Comparison of ENCODE assay signal across 8 cellular contexts in genomic region chr14:60247994-60248696, GRCh38. TPM values are rescaled to one million over a fixed set of nuclear protein-coding genes. Genes with fewer than 3 reads are reported as not detected.
DNase-seq lines count a peak whose midpoint lies in the region; ATAC-seq, FAIRE-seq and TF ChIP-seq lines count a peak whose summit lies in the region.

No MANE protein-coding gene starts in this region.

- H3K9me3 ChIP-seq in A673 (ENCODE audit: low read depth, low read length, poor library complexity, severe bottlenecking) (no peaks in the 10 kb centered on the region), kidney (ENCODE audit: control insufficient read depth in 1 of 2, low read length in 2 of 2) (no peaks in the 10 kb centered on the region)

- peak; percentile 94 for FAIRE-seq in kidney (lab: Jason Lieb, UNC)

- H3K36me3 ChIP-seq in A673 (ENCODE audit: insufficient read depth, low read length, poor library complexity, severe bottlenecking) (no peaks in the 10 kb centered on the region), kidney (ENCODE audit: control insufficient read depth in 1 of 2, insufficient read depth in 2 of 2, low read length in 2 of 2) (no peaks in the 10 kb centered on the region)

- H3K27ac ChIP-seq in A673 (ENCODE audit: low read depth, low read length, poor library complexity, severe bottlenecking) (peak overlapping the region; percentile 98), kidney (ENCODE audit: low read depth in 2 of 2, low read length in 2 of 2) (peak overlapping the region; percentile 99)

- BruUV-seq in A673 (replicated peaks; lab: Mats Ljungman, UMichigan), result no TSS peak

- CTCF ChIA-PET in A673 (lab: Charles Lee), result interaction anchor here (1.3 kb wide), 1 partner anchor 83 kb away, joined by 3 read pairs; no protein-coding TSS in a partner anchor

- DNase-seq in A673 (ENCODE audit: low spot score), result peak; percentile 94
- peak; percentile 81 for DNase-seq in NCI-H345 treated with DMSO at 0.1 percent for 48 hours (lab: John Stamatoyannopoulos, UW; ENCODE audit: unreplicated experiment)
- DNase-seq in activated CD4-positive, alpha-beta T cell treated with anti-CD3 and anti-CD28 coated beads for 1 hour, result peak; percentile 69
- peak; percentile 95 for DNase-seq in cerebellum (ENCODE audit: low spot score)
- peak; percentile 95 for DNase-seq in kidney
- peak; percentile 61 to 64 for DNase-seq in stimulated activated CD4-positive, alpha-beta T cell treated with anti-CD3 and anti-CD28 coated beads, Interleukin-15, amount 100 ng/mL, for 1 hour (ENCODE audit: low read depth in 1 of 2, low spot score in 1 of 2)

- H3K4me1 ChIP-seq in A673 (ENCODE audit: insufficient read depth, low read length, poor library complexity, severe bottlenecking) (peaks cover 19% of the 10 kb centered on the region), kidney (ENCODE audit: control insufficient read depth in 1 of 2, insufficient read depth in 1 of 2, low read depth in 1 of 2, low read length in 2 of 2) (peaks cover 15 to 16% of the 10 kb centered on the region in 2 donors)

- H3K4me3 ChIP-seq in A673 (ENCODE audit: low read depth, low read length, poor library complexity, severe bottlenecking), result peak overlapping the region; percentile 81
- H3K4me3 ChIP-seq in kidney (ENCODE audit: low read length in 2 of 2), result peak overlapping the region; percentile 77 to 86

- peak; percentile 71 for ATAC-seq in GM18873 (IDR thresholded peaks at IDR 0.05; ENCODE audit: low FRiP score, unreplicated experiment)
- peak; percentile 67 for ATAC-seq in HG03159 (IDR thresholded peaks at IDR 0.05; ENCODE audit: unreplicated experiment)

- no peaks in the 10 kb centered on the region for H3K27me3 ChIP-seq in A673 (replicated peaks; ENCODE audit: insufficient read depth, low read depth, low read length, poor library complexity)

- peak overlapping the region; percentile 99 to 100 for H3K9ac ChIP-seq in kidney (ENCODE audit: low read length in 2 of 2)

- TF ChIP-seq CTCF in A673 (conservative IDR thresholded peaks at IDR 0.05; ENCODE audit: low read depth, low read length) (no peak), kidney (IDR thresholded peaks at IDR 0.05; ENCODE audit: borderline replicate concordance, extremely low read depth, insufficient read depth) (peak; percentile 2)

- intact Hi-C loops in A673 (cut with micrococcal nuclease; ENCODE audit: unreplicated experiment) (loop anchor here (5.0 kb wide), 1 partner anchor 64 kb away; no protein-coding TSS in a partner anchor), kidney (cut with DNase I) (no loop called here)

- POLR2A ChIA-PET in A673 (lab: Charles Lee; ENCODE audit: low non-redundant PET), result interaction anchor here (0.7 to 0.9 kb wide), 3 partner anchors 40 to 319 kb away, joined by 5 to 19 read pairs (median 11); no protein-coding TSS in a partner anchor

RNA-seq across cellular contexts. Expression of gene PPM1A, which starts 0.9 kb away (rescaled TPM):
- total RNA-seq in A673 (2021), result 52.3 and 54.5 TPM in 2 replicates
- 68.1 TPM for total RNA-seq in cerebellum
- 60.3 TPM for total RNA-seq in kidney
- 42.3 TPM for polyA plus RNA-seq in kidney (ENCODE audit: insufficient read depth, low read depth, low replicate concordance)

Comparison
In these comparisons a context has a peak if more than half of its experiments do, and no peak if none do; other contexts are left out.
1. Peak in every context shown above with its lines: DNase-seq, ATAC-seq, H3K4me3 ChIP-seq and H3K27ac ChIP-seq.